In the genomic region with DNA sequence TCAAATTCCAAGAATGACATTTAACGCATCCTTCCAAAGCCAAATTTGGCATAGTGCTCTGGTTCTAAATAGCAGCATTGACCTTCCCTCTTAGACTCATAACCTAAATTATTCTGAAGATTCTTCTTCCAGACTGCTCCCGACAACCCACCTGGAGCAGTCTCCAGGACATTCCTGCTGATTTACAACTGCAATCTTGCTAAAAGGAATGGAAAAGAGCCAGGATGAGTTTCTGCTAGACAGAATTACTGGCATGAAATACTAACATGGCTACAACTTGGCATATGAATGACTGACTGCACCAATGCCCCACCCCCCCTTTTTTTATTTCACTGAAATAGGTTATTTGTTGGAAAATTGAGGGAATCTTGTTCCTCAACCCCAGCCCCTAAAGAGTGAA, we compare ENCODE assay signal across 1 cellular context.
TF ChIP-seq lines count a peak whose summit lies in the region.

No MANE protein-coding gene starts in this region.

TF ChIP-seq in GM23338, 12 proteins besides CTCF, POLR2A, EP300 and RAD21 (continued from another document):
- TF ChIP-seq POLR2AphosphoS5 (IDR thresholded peaks at IDR 0.05; ENCODE audit: low read depth) (no peak), EZH2phosphoT487 (IDR thresholded peaks at IDR 0.05; ENCODE audit: unreplicated experiment) (no peak), EZH2 (IDR thresholded peaks at IDR 0.05; ENCODE audit: low read depth, unreplicated experiment) (no peak), STAT1 (IDR thresholded peaks at IDR 0.05; ENCODE audit: unreplicated experiment) (no peak), JUNB (IDR thresholded peaks at IDR 0.05; ENCODE audit: unreplicated experiment) (no peak)
- TF ChIP-seq, protein P1, sequence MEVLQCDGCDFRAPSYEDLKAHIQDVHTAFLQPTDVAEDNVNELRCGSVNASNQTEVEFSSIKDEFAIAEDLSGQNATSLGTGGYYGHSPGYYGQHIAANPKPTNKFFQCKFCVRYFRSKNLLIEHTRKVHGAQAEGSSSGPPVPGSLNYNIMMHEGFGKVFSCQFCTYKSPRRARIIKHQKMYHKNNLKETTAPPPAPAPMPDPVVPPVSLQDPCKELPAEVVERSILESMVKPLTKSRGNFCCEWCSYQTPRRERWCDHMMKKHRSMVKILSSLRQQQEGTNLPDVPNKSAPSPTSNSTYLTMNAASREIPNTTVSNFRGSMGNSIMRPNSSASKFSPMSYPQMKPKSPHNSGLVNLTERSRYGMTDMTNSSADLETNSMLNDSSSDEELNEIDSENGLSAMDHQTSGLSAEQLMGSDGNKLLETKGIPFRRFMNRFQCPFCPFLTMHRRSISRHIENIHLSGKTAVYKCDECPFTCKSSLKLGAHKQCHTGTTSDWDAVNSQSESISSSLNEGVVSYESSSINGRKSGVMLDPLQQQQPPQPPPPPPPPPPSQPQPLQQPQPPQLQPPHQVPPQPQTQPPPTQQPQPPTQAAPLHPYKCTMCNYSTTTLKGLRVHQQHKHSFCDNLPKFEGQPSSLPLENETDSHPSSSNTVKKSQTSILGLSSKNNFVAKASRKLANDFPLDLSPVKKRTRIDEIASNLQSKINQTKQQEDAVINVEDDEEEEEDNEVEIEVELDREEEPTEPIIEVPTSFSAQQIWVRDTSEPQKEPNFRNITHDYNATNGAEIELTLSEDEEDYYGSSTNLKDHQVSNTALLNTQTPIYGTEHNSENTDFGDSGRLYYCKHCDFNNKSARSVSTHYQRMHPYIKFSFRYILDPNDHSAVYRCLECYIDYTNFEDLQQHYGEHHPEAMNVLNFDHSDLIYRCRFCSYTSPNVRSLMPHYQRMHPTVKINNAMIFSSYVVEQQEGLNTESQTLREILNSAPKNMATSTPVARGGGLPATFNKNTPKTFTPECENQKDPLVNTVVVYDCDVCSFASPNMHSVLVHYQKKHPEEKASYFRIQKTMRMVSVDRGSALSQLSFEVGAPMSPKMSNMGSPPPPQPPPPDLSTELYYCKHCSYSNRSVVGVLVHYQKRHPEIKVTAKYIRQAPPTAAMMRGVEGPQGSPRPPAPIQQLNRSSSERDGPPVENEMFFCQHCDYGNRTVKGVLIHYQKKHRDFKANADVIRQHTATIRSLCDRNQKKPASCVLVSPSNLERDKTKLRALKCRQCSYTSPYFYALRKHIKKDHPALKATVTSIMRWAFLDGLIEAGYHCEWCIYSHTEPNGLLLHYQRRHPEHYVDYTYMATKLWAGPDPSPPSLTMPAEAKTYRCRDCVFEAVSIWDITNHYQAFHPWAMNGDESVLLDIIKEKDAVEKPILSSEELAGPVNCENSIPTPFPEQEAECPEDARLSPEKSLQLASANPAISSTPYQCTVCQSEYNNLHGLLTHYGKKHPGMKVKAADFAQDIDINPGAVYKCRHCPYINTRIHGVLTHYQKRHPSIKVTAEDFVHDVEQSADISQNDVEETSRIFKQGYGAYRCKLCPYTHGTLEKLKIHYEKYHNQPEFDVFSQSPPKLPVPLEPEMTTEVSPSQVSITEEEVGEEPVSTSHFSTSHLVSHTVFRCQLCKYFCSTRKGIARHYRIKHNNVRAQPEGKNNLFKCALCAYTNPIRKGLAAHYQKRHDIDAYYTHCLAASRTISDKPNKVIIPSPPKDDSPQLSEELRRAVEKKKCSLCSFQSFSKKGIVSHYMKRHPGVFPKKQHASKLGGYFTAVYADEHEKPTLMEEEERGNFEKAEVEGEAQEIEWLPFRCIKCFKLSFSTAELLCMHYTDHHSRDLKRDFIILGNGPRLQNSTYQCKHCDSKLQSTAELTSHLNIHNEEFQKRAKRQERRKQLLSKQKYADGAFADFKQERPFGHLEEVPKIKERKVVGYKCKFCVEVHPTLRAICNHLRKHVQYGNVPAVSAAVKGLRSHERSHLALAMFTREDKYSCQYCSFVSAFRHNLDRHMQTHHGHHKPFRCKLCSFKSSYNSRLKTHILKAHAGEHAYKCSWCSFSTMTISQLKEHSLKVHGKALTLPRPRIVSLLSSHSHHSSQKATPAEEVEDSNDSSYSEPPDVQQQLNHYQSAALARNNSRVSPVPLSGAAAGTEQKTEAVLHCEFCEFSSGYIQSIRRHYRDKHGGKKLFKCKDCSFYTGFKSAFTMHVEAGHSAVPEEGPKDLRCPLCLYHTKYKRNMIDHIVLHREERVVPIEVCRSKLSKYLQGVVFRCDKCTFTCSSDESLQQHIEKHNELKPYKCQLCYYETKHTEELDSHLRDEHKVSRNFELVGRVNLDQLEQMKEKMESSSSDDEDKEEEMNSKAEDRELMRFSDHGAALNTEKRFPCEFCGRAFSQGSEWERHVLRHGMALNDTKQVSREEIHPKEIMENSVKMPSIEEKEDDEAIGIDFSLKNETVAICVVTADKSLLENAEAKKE (CRISPR knock-in tag; IDR thresholded peaks at IDR 0.05): no peak
TF ChIP-seq in GM23338: peak in this region for 0.
